1 cellular context compared by ENCODE assay signal in genomic region chr12:47757360-47757839, GRCh38.
TF ChIP-seq lines count a peak whose summit lies in the region.

No MANE protein-coding gene starts in this region.

TF ChIP-seq in GM23338, 12 proteins besides CTCF, POLR2A, EP300 and RAD21 (continued from another document):
- TF ChIP-seq ETS1 (IDR thresholded peaks at IDR 0.05) (no peak), ZNF462 (CRISPR knock-in tag; IDR thresholded peaks at IDR 0.05) (no peak)
